ENCODE assay signal across 26 cellular contexts in the genomic region with DNA sequence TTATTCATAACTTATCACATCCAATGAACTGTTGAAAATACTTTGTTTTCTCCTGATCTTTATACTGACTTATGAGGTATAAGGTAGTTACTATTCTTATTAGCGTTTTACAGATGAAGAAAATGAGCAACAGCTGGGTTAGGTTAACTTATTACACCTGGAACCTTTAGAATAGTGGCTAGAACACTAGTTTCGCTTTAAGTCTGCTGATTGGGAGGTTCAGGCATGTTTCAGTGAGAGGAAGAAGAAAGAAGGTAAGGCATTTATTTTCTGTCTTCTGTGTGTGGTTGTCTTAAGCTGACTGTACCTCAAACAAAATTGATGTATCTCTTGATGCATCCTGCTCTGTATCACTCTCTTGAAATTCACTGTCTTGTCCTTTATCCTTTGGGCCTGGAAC.
"Had no signal": no experiment of that assay in that cellular context is flagged by ENCODE, and none has a peak within 500 bp of the region (broad histone marks: within the 10 kb centered on the region; RNA-seq: fewer than 3 reads in every experiment).

No MANE protein-coding gene starts in this region.

- H3K36me3 ChIP-seq: colonic mucosa, esophagus muscularis mucosa, esophagus squamous epithelium, gastrocnemius medialis, gastroesophageal sphincter, heart left ventricle, heart right ventricle had no signal

- H2AFZ ChIP-seq: hepatocyte had no signal

- H3K4me3 Mint-ChIP-seq: dendritic cell treated with granulocyte-macrophage colony-stimulating factor and Interleukin-4, amounts not matched to agents 40 ng/mL and 50 ng/mL, for 4 days; effector memory CD8-positive, alpha-beta T cell; endodermal cell had no signal

- H3K27ac ChIP-seq: colonic mucosa, coronary artery, dorsolateral prefrontal cortex, epithelial cell of prostate, esophagus muscularis mucosa, esophagus squamous epithelium, foreskin keratinocyte, gastrocnemius medialis, gastroesophageal sphincter, heart left ventricle, heart right ventricle, hepatocyte had no signal

- H3K27me3 ChIP-seq: colonic mucosa, dorsolateral prefrontal cortex, esophagus muscularis mucosa, esophagus squamous epithelium, foreskin keratinocyte, gastrocnemius medialis, gastroesophageal sphincter, heart left ventricle, heart right ventricle, hepatocyte had no signal

- H3K27ac Mint-ChIP-seq: dendritic cell treated with granulocyte-macrophage colony-stimulating factor and Interleukin-4, amounts not matched to agents 40 ng/mL and 50 ng/mL, for 4 days; effector memory CD8-positive, alpha-beta T cell; endodermal cell had no signal

- ATAC-seq: effector memory CD8-positive, alpha-beta T cell; esophagus mucosa; foreskin keratinocyte; gastrocnemius medialis; gastroesophageal sphincter; heart left ventricle; heart right ventricle had no signal

- H3K4me3 ChIP-seq: colonic mucosa, coronary artery, dorsolateral prefrontal cortex, esophagus muscularis mucosa, esophagus squamous epithelium, gastrocnemius medialis, gastroesophageal sphincter, heart left ventricle, heart right ventricle, hepatocyte had no signal

- H3K9me3 ChIP-seq: colonic mucosa, esophagus squamous epithelium, gastrocnemius medialis, gastroesophageal sphincter had no signal

- DNase-seq: colonic mucosa; cortex of kidney; dermis blood vessel endothelial cell; dorsolateral prefrontal cortex; effector CD4-positive, alpha-beta T cell; effector CD8-positive, alpha-beta T cell; effector memory CD4-positive, alpha-beta T cell; effector memory CD8-positive, alpha-beta T cell; endodermal cell; erythroblast; esophagus squamous epithelium; foreskin fibroblast; foreskin keratinocyte; foreskin melanocyte; gastrocnemius medialis; glutamatergic neuron; head of caudate nucleus; heart left ventricle; heart right ventricle had no signal

- H3K4me1 ChIP-seq: colonic mucosa, esophagus muscularis mucosa, esophagus squamous epithelium, foreskin keratinocyte, gastrocnemius medialis, gastroesophageal sphincter, heart left ventricle, heart right ventricle had no signal

- H3K4me2 ChIP-seq: hepatocyte had no signal

- H3K79me2 ChIP-seq: hepatocyte had no signal

- H3K27me3 Mint-ChIP-seq: dendritic cell treated with granulocyte-macrophage colony-stimulating factor and Interleukin-4, amounts not matched to agents 40 ng/mL and 50 ng/mL, for 4 days; effector memory CD8-positive, alpha-beta T cell had no signal
